Comparison of ENCODE assay signal across 4 cellular contexts in genomic region chr4:45327544-45327943, GRCh38.
"Had no signal": no experiment of that assay in that cellular context is flagged by ENCODE, and none has a peak within 500 bp of the region (broad histone marks: within the 10 kb centered on the region; RNA-seq: fewer than 3 reads in every experiment).

No MANE protein-coding gene starts in this region.

- H3K4me1 Mint-ChIP-seq: IgD-negative memory B cell had no signal

- H3K4me3 ChIP-seq: GM23338 had no signal

- H2AFZ ChIP-seq: GM23338 had no signal

- DNase-seq: H9, HCEC 1CT had no signal

- ATAC-seq: GM23338 had no signal

- H3K27ac Mint-ChIP-seq: GM23338, H9, IgD-negative memory B cell had no signal

- H3K4me3 Mint-ChIP-seq: GM23338, H9, IgD-negative memory B cell had no signal

- H3K4me2 ChIP-seq: GM23338 had no signal

- H3K36me3 Mint-ChIP-seq: IgD-negative memory B cell had no signal

- H3K27me3 Mint-ChIP-seq: IgD-negative memory B cell had no signal

- H3K9me3 Mint-ChIP-seq: H9 had no signal
